Comparison of ENCODE assay signal across 9 cellular contexts in the genomic region with DNA sequence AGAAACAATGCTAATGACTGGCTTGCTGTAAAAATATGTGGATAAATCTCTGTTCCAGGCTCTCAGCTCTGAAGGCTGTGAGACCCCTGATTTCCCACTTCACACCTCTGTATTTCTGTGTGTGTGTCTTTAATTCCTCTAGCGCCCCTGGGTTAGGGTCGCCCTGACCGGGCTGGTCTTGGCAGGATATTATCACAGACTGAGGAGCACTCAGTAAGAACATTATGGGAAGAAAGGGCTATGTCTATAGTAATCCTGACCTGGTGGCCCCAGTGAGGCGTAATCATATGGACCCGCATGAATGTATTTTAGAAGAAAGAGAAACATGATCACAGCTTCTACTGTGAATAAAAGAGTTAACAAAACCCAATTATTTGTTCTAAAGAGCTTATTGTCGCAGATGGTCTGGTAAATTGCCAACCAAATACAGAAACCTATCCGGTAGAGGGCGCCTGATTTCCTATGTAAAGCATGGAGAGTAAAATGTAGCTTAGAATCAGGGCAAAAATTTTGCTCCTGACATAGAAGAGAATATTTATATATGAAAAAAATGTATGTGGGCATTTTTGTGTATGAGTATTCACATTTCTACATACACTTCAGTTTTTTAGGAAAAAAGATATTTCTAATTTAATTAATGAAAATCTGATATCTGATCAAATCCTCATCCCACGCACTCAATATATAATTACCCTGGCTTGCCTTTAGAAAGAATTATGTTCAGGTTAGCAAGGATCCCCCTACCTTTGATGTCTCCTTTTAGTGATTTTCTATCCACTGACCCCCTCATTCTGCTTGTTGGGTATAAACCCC. TPM values are rescaled to one million over a fixed set of nuclear protein-coding genes. Genes with fewer than 3 reads are reported as not detected.
A peak's percentile ranks its signal among the peaks of the same experiment; 100 is the strongest.
DNase-seq lines count a peak whose midpoint lies in the region; ATAC-seq, FAIRE-seq and TF ChIP-seq lines count a peak whose summit lies in the region.
"Had no signal": no experiment of that assay in that cellular context is flagged by ENCODE, and none has a peak within 500 bp of the region (broad histone marks: within the 10 kb centered on the region; RNA-seq: fewer than 3 reads in every experiment).

No MANE protein-coding gene starts in this region.

- in situ Hi-C loops in GM12878 (cut with MboI) = no loop called here

- no peak overlapping the region for H3K27ac ChIP-seq in GM23338 (ENCODE audit: low read depth)
- H3K27ac ChIP-seq in OCI-LY1 (ENCODE audit: low read depth, low read length, poor library complexity, severe bottlenecking) = no peak overlapping the region
- H3K27ac ChIP-seq in GM12878 (ENCODE audit: control insufficient read depth, insufficient read depth) = no peak overlapping the region
- H3K27ac ChIP-seq in lower lobe of right lung = no peak overlapping the region
- H3K27ac ChIP-seq in upper lobe of right lung = no peak overlapping the region

- no peak for TF ChIP-seq EP300 in GM12878 (IDR thresholded peaks at IDR 0.05; ENCODE audit: borderline replicate concordance in 1 of 2, control insufficient read depth in 1 of 2, low read depth in 2 of 2, low read length in 2 of 2)

- TF ChIP-seq RAD21 in GM12878 (IDR thresholded peaks at IDR 0.05; ENCODE audit: insufficient read depth, low read depth, low read length) = peak; percentile 38

- H3K36me3 Mint-ChIP-seq in GM23338 (ENCODE audit: low read depth) = no peaks in the 10 kb centered on the region

- H3K9me3 ChIP-seq in OCI-LY1 (ENCODE audit: low read length) = no peaks in the 10 kb centered on the region
- H3K9me3 ChIP-seq in GM12878 (replicated peaks; ENCODE audit: control insufficient read depth, insufficient read depth, low read length) = no peaks in the 10 kb centered on the region
- H3K9me3 ChIP-seq in lower lobe of right lung = no peaks in the 10 kb centered on the region
- H3K9me3 ChIP-seq in upper lobe of right lung = no peaks in the 10 kb centered on the region

- CTCF ChIA-PET in GM12878 (lab: Yijun Ruan, JAX) = interaction anchor here (0.6 to 5.3 kb wide), 35 partner anchors 9 to 604 kb away, joined by 3 to 49 read pairs (median 4); a partner anchor contains a TSS

- POLR2A ChIA-PET in GM12878 (lab: Charles Lee) = interaction anchor here (0.5 kb wide), 1 partner anchor 9 kb away, joined by 3 read pairs; no protein-coding TSS in a partner anchor

- H3K4me1 ChIP-seq in GM23338 (ENCODE audit: insufficient read depth) = peaks cover 4% of the 10 kb centered on the region
- H3K4me1 ChIP-seq in OCI-LY1 (ENCODE audit: insufficient read depth, low read length, severe bottlenecking) = no peaks in the 10 kb centered on the region
- H3K4me1 ChIP-seq in GM12878 (ENCODE audit: control insufficient read depth, insufficient read depth, low read length) = peaks cover 6% of the 10 kb centered on the region; the same call in 1 of the 2 replicates
- H3K4me1 ChIP-seq in lower lobe of right lung = no peaks in the 10 kb centered on the region
- no peaks in the 10 kb centered on the region for H3K4me1 ChIP-seq in upper lobe of right lung

- 11% methylated on average over 9 of the region's 9 CpGs for WGBS in GM12878 (ENCODE audit: insufficient coverage, insufficient replicate concordance, low lambda C conversion rate, missing lambda C conversion rate)

- ATAC-seq in GM23338 (peak; percentile 69), GM12878 (peak; percentile 47; the same call in 1 of the 3 replicates), lower lobe of right lung (no peak), upper lobe of right lung (no peak), HG03139 (IDR thresholded peaks at IDR 0.05; ENCODE audit: unreplicated experiment) (no peak), GM19023 (IDR thresholded peaks at IDR 0.05; ENCODE audit: unreplicated experiment) (no peak)
- ATAC-seq: T-helper 17 cell had no signal

- no peaks in the 10 kb centered on the region for H3K27me3 ChIP-seq in GM23338 (ENCODE audit: insufficient read depth)
- no peaks in the 10 kb centered on the region for H3K27me3 ChIP-seq in OCI-LY1 (ENCODE audit: insufficient read depth, low read length)
- H3K27me3 ChIP-seq in GM12878 (replicated peaks in 1 of 2; ENCODE audit: control insufficient read depth in 2 of 2, insufficient read depth in 2 of 2, low read length in 1 of 2) = no peaks in the 10 kb centered on the region
- no peaks in the 10 kb centered on the region for H3K27me3 ChIP-seq in lower lobe of right lung (ENCODE audit: low read depth)
- peaks cover 4% of the 10 kb centered on the region for H3K27me3 ChIP-seq in upper lobe of right lung

- H3K36me3 ChIP-seq in GM23338 (ENCODE audit: insufficient read depth) (no peaks in the 10 kb centered on the region), OCI-LY1 (ENCODE audit: insufficient read depth, low read length) (no peaks in the 10 kb centered on the region), GM12878 (ENCODE audit: control insufficient read depth in 2 of 2, insufficient read depth in 2 of 2, low read length in 1 of 2) (no peaks in the 10 kb centered on the region), lower lobe of right lung (no peaks in the 10 kb centered on the region), upper lobe of right lung (no peaks in the 10 kb centered on the region)

- peaks cover 12% of the 10 kb centered on the region for H3K4me1 Mint-ChIP-seq in GM23338
- H3K4me1 Mint-ChIP-seq: T-helper 17 cell had no signal

- H3K27ac Mint-ChIP-seq in GM23338 = no peak overlapping the region
- H3K27ac Mint-ChIP-seq: T-helper 17 cell had no signal

- SMC1A ChIA-PET in GM12878 (lab: Charles Lee; ENCODE audit: uncharacterized antibody, unreplicated experiment) = interaction anchor here (0.9 to 4.2 kb wide), 14 partner anchors 9 to 182 kb away, joined by 3 to 24 read pairs (median 4); no protein-coding TSS in a partner anchor

- BruUV-seq in GM12878 (replicated peaks; lab: Mats Ljungman, UMichigan) = no TSS peak

- H3F3A ChIP-seq in GM23338 (replicated peaks; ENCODE audit: low read depth) (no peaks in the 10 kb centered on the region), OCI-LY1 (ENCODE audit: insufficient read depth, low read length) (no peaks in the 10 kb centered on the region)

- no peak overlapping the region for H3K4me3 Mint-ChIP-seq in GM23338
- H3K4me3 Mint-ChIP-seq: T-helper 17 cell had no signal

- intact Hi-C loops in GM12878 (cut with micrococcal nuclease; ENCODE audit: unreplicated experiment) (no loop called here), lower lobe of right lung (cut with DNase I) (no loop called here), upper lobe of right lung (cut with DNase I) (no loop called here)

- H2AFZ ChIP-seq in GM23338 (no peak overlapping the region), OCI-LY1 (ENCODE audit: low read length) (no peak overlapping the region), GM12878 (ENCODE audit: control insufficient read depth, low read depth, low read length) (no peak overlapping the region)

- H4K20me1 ChIP-seq in GM23338 (replicated peaks; ENCODE audit: insufficient read depth) = no peaks in the 10 kb centered on the region
- H4K20me1 ChIP-seq in OCI-LY1 (ENCODE audit: insufficient read depth, low read length) = no peaks in the 10 kb centered on the region
- H4K20me1 ChIP-seq in GM12878 (ENCODE audit: control insufficient read depth, insufficient read depth) = no peaks in the 10 kb centered on the region

- no peak overlapping the region for H3K9ac ChIP-seq in OCI-LY1 (ENCODE audit: low read length)
- no peak overlapping the region for H3K9ac ChIP-seq in GM12878 (ENCODE audit: control insufficient read depth, insufficient read depth, low read length)

- H3K4me3 ChIP-seq in GM23338 = no peak overlapping the region
- no peak overlapping the region for H3K4me3 ChIP-seq in OCI-LY1 (ENCODE audit: low read depth, low read length, poor library complexity, severe bottlenecking)
- H3K4me3 ChIP-seq in GM12878 = no peak overlapping the region
- H3K4me3 ChIP-seq in lower lobe of right lung = no peak overlapping the region
- no peak overlapping the region for H3K4me3 ChIP-seq in upper lobe of right lung

- H3K4me2 ChIP-seq in GM23338 = no peak overlapping the region
- no peak overlapping the region for H3K4me2 ChIP-seq in OCI-LY1 (ENCODE audit: low read length)
- no peak overlapping the region for H3K4me2 ChIP-seq in GM12878 (ENCODE audit: control insufficient read depth, insufficient read depth)

- FAIRE-seq in GM12878 (lab: Jason Lieb, UNC) = no peak

- no peaks in the 10 kb centered on the region for H3K27me3 Mint-ChIP-seq in GM23338 (ENCODE audit: insufficient read depth, low read depth, poor library complexity)

- no peak for TF ChIP-seq POLR2A in GM12878 (IDR thresholded peaks at IDR 0.05; ENCODE audit: low read depth, low read length)

- H3K9me2 ChIP-seq in GM23338 (ENCODE audit: insufficient read depth) (no peaks in the 10 kb centered on the region), OCI-LY1 (ENCODE audit: low read depth, low read length) (no peaks in the 10 kb centered on the region)

- no peaks in the 10 kb centered on the region for H3K9me3 Mint-ChIP-seq in GM23338

- RAD21 ChIA-PET in GM12878 (lab: Charles Lee; ENCODE audit: unreplicated experiment) = interaction anchor here (0.5 to 1.6 kb wide), 11 partner anchors 13 to 239 kb away, joined by 3 to 14 read pairs (median 4); no protein-coding TSS in a partner anchor

- DNase-seq in COLO668 (lab: John Stamatoyannopoulos, UW; ENCODE audit: unreplicated experiment) (peak; percentile 10), GM23338 (ENCODE audit: low spot score) (peak; percentile 92), GM12878 (ENCODE audit: low read depth, low spot score) (no peak), lower lobe of right lung (no peak), upper lobe of right lung (no peak)

- peak; percentile 64 to 75 for TF ChIP-seq CTCF in GM23338 (conservative IDR thresholded peaks at IDR 0.05; ENCODE audit: low read depth in 2 of 2)
- peak; percentile 66 for TF ChIP-seq CTCF in OCI-LY1 (IDR thresholded peaks at IDR 0.05; ENCODE audit: low read length)
- TF ChIP-seq CTCF in GM12878 (IDR thresholded peaks at IDR 0.05 in 2 of 3, conservative IDR thresholded peaks at IDR 0.05 in 1 of 3; ENCODE audit: control insufficient read depth in 2 of 3, extremely low read depth in 1 of 3, insufficient read depth in 1 of 3, low read depth in 3 of 3, low read length in 3 of 3) = peak; percentile 46 to 51 (median 49); a peak in 5 of 6 replicates
- peak; percentile 47 for TF ChIP-seq CTCF in lower lobe of right lung (IDR thresholded peaks at IDR 0.05)
- peak; percentile 48 for TF ChIP-seq CTCF in upper lobe of right lung (IDR thresholded peaks at IDR 0.05)

- no peaks in the 10 kb centered on the region for H3K79me2 ChIP-seq in GM23338 (replicated peaks; ENCODE audit: insufficient read depth)
- no peaks in the 10 kb centered on the region for H3K79me2 ChIP-seq in OCI-LY1 (ENCODE audit: insufficient read depth, low read length)
- no peaks in the 10 kb centered on the region for H3K79me2 ChIP-seq in GM12878 (ENCODE audit: control insufficient read depth, insufficient read depth, low read length)

RNA-seq across cellular contexts. Expression of a gene that starts 5.8 kb away (rescaled TPM):
- not detected in 2 replicates for total RNA-seq in GM23338 (2014; rRNA removed; shearing (Covaris generic))
- polyA plus RNA-seq in GM23338 (2016; fragmentation: Nextera tagmentation; extraction: Ambion mirVana) (not detected in 2 replicates), GM12878 (2011; rRNA removed) (not detected in 2 replicates), GM12878 (2014; fragmentation: Illumina TruSeq; extraction: Trizol) (not detected in 2 replicates), GM12878 (2014; fragmentation: Nextera tagmentation; extraction: Ambion mirVana) (not detected), GM12878 (2014; rRNA removed) (not detected in 2 replicates), GM12878 (2016; fragmentation: Nextera tagmentation; extraction: Ambion mirVana) (not detected)
- total RNA-seq in GM12878 (2013; cell fraction: nucleolus; rRNA removed) = not detected in 2 replicates
- total RNA-seq in GM12878 (2014; rRNA removed) (not detected in 2 replicates), GM12878 (2014; rRNA removed; fragmentation: Illumina TruSeq; extraction: Trizol) (not detected in 2 replicates), GM12878 (2021) (not detected in 2 replicates), lower lobe of right lung (0.62 TPM), upper lobe of right lung (not detected)
- not detected for polyA plus RNA-seq in GM12878 (2011; ENCODE audit: low read depth)
- polyA plus RNA-seq in GM12878 (2011; cell fraction: cytosol; rRNA removed) = not detected in 2 replicates
- polyA plus RNA-seq in GM12878 (2011; cell fraction: nucleus; rRNA removed) = not detected in 2 replicates
- not detected in 2 replicates for polyA plus RNA-seq in GM12878 (2012)
- not detected in 2 replicates for polyA minus RNA-seq in GM12878 (2011; rRNA and poly(A)+ RNA removed)
- not detected in 2 replicates for polyA minus RNA-seq in GM12878 (2011; cell fraction: cytosol; rRNA and poly(A)+ RNA removed)
- 0.57 TPM in 1 of 2 replicates, not detected in the other for polyA minus RNA-seq in GM12878 (2011; cell fraction: nucleus; rRNA and poly(A)+ RNA removed)
- total RNA-seq: T-helper 17 cell had no signal

RNA-seq across cellular contexts. Expression of a gene that starts 25.5 kb away (rescaled TPM):
- total RNA-seq in GM23338 (2014; rRNA removed; shearing (Covaris generic)) = not detected in 2 replicates
- not detected in 2 replicates for polyA plus RNA-seq in GM23338 (2016; fragmentation: Nextera tagmentation; extraction: Ambion mirVana)
- total RNA-seq in GM12878 (2013; cell fraction: nucleolus; rRNA removed) = not detected in 2 replicates
- not detected in 2 replicates for total RNA-seq in GM12878 (2014; rRNA removed)
- not detected in 2 replicates for total RNA-seq in GM12878 (2014; rRNA removed; fragmentation: Illumina TruSeq; extraction: Trizol)
- not detected in 2 replicates for total RNA-seq in GM12878 (2021)
- not detected for polyA plus RNA-seq in GM12878 (2011; ENCODE audit: low read depth)
- polyA plus RNA-seq in GM12878 (2011; rRNA removed) = not detected in 2 replicates
- polyA plus RNA-seq in GM12878 (2011; cell fraction: cytosol; rRNA removed) = not detected in 2 replicates
- polyA plus RNA-seq in GM12878 (2011; cell fraction: nucleus; rRNA removed) = not detected in 2 replicates
- polyA plus RNA-seq in GM12878 (2012) = not detected in 2 replicates
- not detected in 2 replicates for polyA plus RNA-seq in GM12878 (2014; fragmentation: Illumina TruSeq; extraction: Trizol)
- polyA plus RNA-seq in GM12878 (2014; fragmentation: Nextera tagmentation; extraction: Ambion mirVana) = not detected
- not detected in 2 replicates for polyA plus RNA-seq in GM12878 (2014; rRNA removed)
- polyA plus RNA-seq in GM12878 (2016; fragmentation: Nextera tagmentation; extraction: Ambion mirVana) = not detected
- polyA minus RNA-seq in GM12878 (2011; rRNA and poly(A)+ RNA removed) = not detected in 2 replicates
- not detected in 2 replicates for polyA minus RNA-seq in GM12878 (2011; cell fraction: cytosol; rRNA and poly(A)+ RNA removed)
- polyA minus RNA-seq in GM12878 (2011; cell fraction: nucleus; rRNA and poly(A)+ RNA removed) = not detected in 2 replicates
- total RNA-seq in lower lobe of right lung = not detected
- total RNA-seq in upper lobe of right lung = not detected
- total RNA-seq: T-helper 17 cell had no signal

RNA-seq across cellular contexts. Expression of a gene that starts 47.7 kb away (rescaled TPM):
- 0.21 and 0.35 TPM in 2 replicates for total RNA-seq in GM23338 (2014; rRNA removed; shearing (Covaris generic))
- polyA plus RNA-seq in GM23338 (2016; fragmentation: Nextera tagmentation; extraction: Ambion mirVana) (not detected in 2 replicates), GM12878 (2011; rRNA removed) (not detected in 2 replicates), GM12878 (2014; fragmentation: Illumina TruSeq; extraction: Trizol) (not detected in 2 replicates), GM12878 (2014; fragmentation: Nextera tagmentation; extraction: Ambion mirVana) (not detected), GM12878 (2014; rRNA removed) (not detected in 2 replicates), GM12878 (2016; fragmentation: Nextera tagmentation; extraction: Ambion mirVana) (not detected)
- total RNA-seq in GM12878 (2013; cell fraction: nucleolus; rRNA removed) = not detected in 2 replicates
- total RNA-seq in GM12878 (2014; rRNA removed) (not detected in 2 replicates), GM12878 (2014; rRNA removed; fragmentation: Illumina TruSeq; extraction: Trizol) (not detected in 2 replicates), GM12878 (2021) (not detected in 2 replicates), lower lobe of right lung (not detected), upper lobe of right lung (not detected)
- not detected for polyA plus RNA-seq in GM12878 (2011; ENCODE audit: low read depth)
- not detected in 2 replicates for polyA plus RNA-seq in GM12878 (2011; cell fraction: cytosol; rRNA removed)
- not detected in 2 replicates for polyA plus RNA-seq in GM12878 (2011; cell fraction: nucleus; rRNA removed)
- not detected in 2 replicates for polyA plus RNA-seq in GM12878 (2012)
- not detected in 2 replicates for polyA minus RNA-seq in GM12878 (2011; rRNA and poly(A)+ RNA removed)
- polyA minus RNA-seq in GM12878 (2011; cell fraction: cytosol; rRNA and poly(A)+ RNA removed) = not detected in 2 replicates
- not detected in 2 replicates for polyA minus RNA-seq in GM12878 (2011; cell fraction: nucleus; rRNA and poly(A)+ RNA removed)
- total RNA-seq: T-helper 17 cell had no signal

RNA-seq across cellular contexts. Expression of a gene that starts 49.2 kb away (rescaled TPM):
- total RNA-seq in GM23338 (2014; rRNA removed; shearing (Covaris generic)) = not detected in 2 replicates
- polyA plus RNA-seq in GM23338 (2016; fragmentation: Nextera tagmentation; extraction: Ambion mirVana) (not detected in 2 replicates), GM12878 (2011; rRNA removed) (2.8 and 3.7 TPM in 2 replicates), GM12878 (2014; fragmentation: Illumina TruSeq; extraction: Trizol) (0.43 and 1.1 TPM in 2 replicates), GM12878 (2014; fragmentation: Nextera tagmentation; extraction: Ambion mirVana) (1 to 10 TPM; 1.3 to 1.8 TPM), GM12878 (2014; rRNA removed) (0.06 and 0.59 TPM in 2 replicates), GM12878 (2016; fragmentation: Nextera tagmentation; extraction: Ambion mirVana) (not detected)
- 5.9 and 6.9 TPM in 2 replicates for total RNA-seq in GM12878 (2013; cell fraction: nucleolus; rRNA removed)
- total RNA-seq in GM12878 (2014; rRNA removed) (0.33 and 0.73 TPM in 2 replicates), GM12878 (2014; rRNA removed; fragmentation: Illumina TruSeq; extraction: Trizol) (0.31 and 0.46 TPM in 2 replicates), GM12878 (2021) (0.26 TPM in 1 of 2 replicates, not detected in the other), lower lobe of right lung (not detected), upper lobe of right lung (not detected)
- not detected for polyA plus RNA-seq in GM12878 (2011; ENCODE audit: low read depth)
- 1.2 and 2.1 TPM in 2 replicates for polyA plus RNA-seq in GM12878 (2011; cell fraction: cytosol; rRNA removed)
- polyA plus RNA-seq in GM12878 (2011; cell fraction: nucleus; rRNA removed) = 2.0 and 3.0 TPM in 2 replicates
- 0.23 and 0.36 TPM in 2 replicates for polyA plus RNA-seq in GM12878 (2012)
- polyA minus RNA-seq in GM12878 (2011; rRNA and poly(A)+ RNA removed) = 3.3 and 3.8 TPM in 2 replicates
- not detected in 2 replicates for polyA minus RNA-seq in GM12878 (2011; cell fraction: cytosol; rRNA and poly(A)+ RNA removed)
- 2.6 and 3.0 TPM in 2 replicates for polyA minus RNA-seq in GM12878 (2011; cell fraction: nucleus; rRNA and poly(A)+ RNA removed)
- total RNA-seq: T-helper 17 cell had no signal

Comparison
In these comparisons a context has a peak if more than half of its experiments do, and no peak if none do; other contexts are left out.
1. DNase-seq: peak in COLO668 (single experiment) and GM23338 (single experiment); none in GM12878 (single experiment), lower lobe of right lung (single experiment) and upper lobe of right lung (single experiment).
2. ATAC-seq: peak in GM23338 (single experiment) and GM12878 (single experiment); none in lower lobe of right lung (0 of 2), upper lobe of right lung (single experiment), HG03139 (single experiment) and GM19023 (single experiment).
3. Peak in every context shown above with its lines, with median percentiles within 50 percentile points of each other: CTCF ChIP-seq.